ENCODE assay signal across 1 cellular context in genomic region chr17:28267720-28268609, GRCh38.
TF ChIP-seq lines count a peak whose summit lies in the region.

No MANE protein-coding gene starts in this region.

TF ChIP-seq in K562, 482 proteins besides CTCF, POLR2A, EP300 and RAD21 (continued from another document):
- TF ChIP-seq CHD2 (IDR thresholded peaks at IDR 0.05; ENCODE audit: low read depth, low read length) = no peak
- peak in 2 of 3 experiments; percentile 43 to 82 for TF ChIP-seq YY1 (IDR thresholded peaks at IDR 0.05; ENCODE audit: borderline replicate concordance in 1 of 3, control insufficient read depth in 1 of 3, extremely low read depth in 1 of 3, insufficient read depth in 3 of 3, insufficient read length in 1 of 3, insufficient replicate concordance in 2 of 3, low read depth in 1 of 3, low read length in 2 of 3)
- TF ChIP-seq ARID3B (CRISPR knock-in tag; IDR thresholded peaks at IDR 0.05; ENCODE audit: borderline replicate concordance) = no peak
- no peak for TF ChIP-seq HIVEP1 (CRISPR knock-in tag; IDR thresholded peaks at IDR 0.05)
- TF ChIP-seq SETDB1 (IDR thresholded peaks at IDR 0.05; ENCODE audit: low read length) = no peak
